Comparison of ENCODE assay signal across 9 cellular contexts in genomic region chr20:32208499-32209154, GRCh38. TPM values are rescaled to one million over a fixed set of nuclear protein-coding genes. Genes with fewer than 3 reads are reported as not detected.
DNase-seq lines count a peak whose midpoint lies in the region; ATAC-seq and TF ChIP-seq lines count a peak whose summit lies in the region.
"Had no signal": no experiment of that assay in that cellular context is flagged by ENCODE, and none has a peak within 500 bp of the region (broad histone marks: within the 10 kb centered on the region; RNA-seq: fewer than 3 reads in every experiment).

No MANE protein-coding gene starts in this region.

- H3K4me1 Mint-ChIP-seq in T-helper 1 cell treated with Interleukin-12 subunit alpha and Interleukin-12 subunit beta and Interleukin-4 antibody, amounts not matched to agents 30 μg/mL and 1 μg/mL, for 36 hours (ENCODE audit: low read depth): peaks cover 64% of the 10 kb centered on the region
- H3K4me1 Mint-ChIP-seq in activated CD4-positive, alpha-beta memory T cell treated with anti-CD3 and anti-CD28 coated beads for 36 hours (ENCODE audit: low read depth): peaks cover 57% of the 10 kb centered on the region
- H3K4me1 Mint-ChIP-seq in stimulated activated naive CD8-positive, alpha-beta T cell treated with anti-CD3 and anti-CD28 coated beads, Interleukin-15, amount 100 ng/mL, for 72 hours: peaks cover 66% of the 10 kb centered on the region

- peaks cover 3% of the 10 kb centered on the region for H3K36me3 ChIP-seq in iPS-15b (ENCODE audit: control insufficient read depth, insufficient read depth, low read length)

- no peaks in the 10 kb centered on the region for H3K27me3 ChIP-seq in iPS-15b (ENCODE audit: control insufficient read depth, insufficient read depth, low read length)

- no peak for DNase-seq in T-helper 1 cell
- DNase-seq in activated CD4-positive, alpha-beta memory T cell treated with anti-CD3 and anti-CD28 coated beads for 36 hours: no peak
- DNase-seq in stimulated activated naive CD8-positive, alpha-beta T cell treated with anti-CD3 and anti-CD28 coated beads, Interleukin-15, amount 100 ng/mL, for 72 hours: no peak
- DNase-seq in omental fat pad (ENCODE audit: low spot score): no peak
- DNase-seq: AML-193 had no signal

- H3K27me3 Mint-ChIP-seq in T-helper 1 cell treated with Interleukin-12 subunit alpha and Interleukin-12 subunit beta and Interleukin-4 antibody, amounts not matched to agents 30 μg/mL and 1 μg/mL, for 36 hours (ENCODE audit: low read depth): no peaks in the 10 kb centered on the region
- H3K27me3 Mint-ChIP-seq in activated CD4-positive, alpha-beta memory T cell treated with anti-CD3 and anti-CD28 coated beads for 36 hours: no peaks in the 10 kb centered on the region
- no peaks in the 10 kb centered on the region for H3K27me3 Mint-ChIP-seq in stimulated activated naive CD8-positive, alpha-beta T cell treated with anti-CD3 and anti-CD28 coated beads, Interleukin-15, amount 100 ng/mL, for 72 hours

- H3K4me3 Mint-ChIP-seq in T-helper 1 cell treated with Interleukin-12 subunit alpha and Interleukin-12 subunit beta and Interleukin-4 antibody, amounts not matched to agents 30 μg/mL and 1 μg/mL, for 36 hours: peak overlapping the region; percentile 87
- peak overlapping the region; percentile 90 for H3K4me3 Mint-ChIP-seq in activated CD4-positive, alpha-beta memory T cell treated with anti-CD3 and anti-CD28 coated beads for 36 hours
- peak overlapping the region; percentile 92 to 93 for H3K4me3 Mint-ChIP-seq in stimulated activated naive CD8-positive, alpha-beta T cell treated with anti-CD3 and anti-CD28 coated beads, Interleukin-15, amount 100 ng/mL, for 72 hours

- no peak for TF ChIP-seq CTCF in omental fat pad (IDR thresholded peaks at IDR 0.05)

- peaks cover 28% of the 10 kb centered on the region for H3K36me3 Mint-ChIP-seq in T-helper 1 cell treated with Interleukin-12 subunit alpha and Interleukin-12 subunit beta and Interleukin-4 antibody, amounts not matched to agents 30 μg/mL and 1 μg/mL, for 36 hours (ENCODE audit: low read depth)
- peaks cover 76% of the 10 kb centered on the region for H3K36me3 Mint-ChIP-seq in activated CD4-positive, alpha-beta memory T cell treated with anti-CD3 and anti-CD28 coated beads for 36 hours

- peak overlapping the region; percentile 83 for H3K4me3 ChIP-seq in iPS-15b (ENCODE audit: low read depth, low read length)

- peak overlapping the region; percentile 74 for H3K27ac Mint-ChIP-seq in T-helper 1 cell treated with Interleukin-12 subunit alpha and Interleukin-12 subunit beta and Interleukin-4 antibody, amounts not matched to agents 30 μg/mL and 1 μg/mL, for 36 hours
- peak overlapping the region; percentile 87 for H3K27ac Mint-ChIP-seq in activated CD4-positive, alpha-beta memory T cell treated with anti-CD3 and anti-CD28 coated beads for 36 hours
- H3K27ac Mint-ChIP-seq in stimulated activated naive CD8-positive, alpha-beta T cell treated with anti-CD3 and anti-CD28 coated beads, Interleukin-15, amount 100 ng/mL, for 72 hours: peak overlapping the region; percentile 92 to 95

- H3K9ac ChIP-seq in iPS-15b (ENCODE audit: low read depth, low read length): peak overlapping the region; percentile 48

- POLR2A ChIA-PET in activated CD4-positive, alpha-beta memory T cell treated with anti-CD3 and anti-CD28 coated beads for 36 hours (lab: Charles Lee): interaction anchor here (0.8 to 1.6 kb wide), 2 partner anchors 9 to 24 kb away, joined by 4 to 5 read pairs; no protein-coding TSS in a partner anchor

- intact Hi-C loops in activated CD4-positive, alpha-beta memory T cell treated with anti-CD3 and anti-CD28 coated beads for 36 hours (cut with micrococcal nuclease): loop anchor here (5.0 kb wide), 2 partner anchors 101 to 374 kb away; partner anchors contain the start of gene TM9SF4

- CTCF ChIA-PET in activated CD4-positive, alpha-beta memory T cell treated with anti-CD3 and anti-CD28 coated beads for 36 hours (lab: Charles Lee): no interaction called here

- no peaks in the 10 kb centered on the region for H3K9me3 Mint-ChIP-seq in T-helper 1 cell treated with Interleukin-12 subunit alpha and Interleukin-12 subunit beta and Interleukin-4 antibody, amounts not matched to agents 30 μg/mL and 1 μg/mL, for 36 hours
- no peaks in the 10 kb centered on the region for H3K9me3 Mint-ChIP-seq in activated CD4-positive, alpha-beta memory T cell treated with anti-CD3 and anti-CD28 coated beads for 36 hours
- H3K9me3 Mint-ChIP-seq in stimulated activated naive CD8-positive, alpha-beta T cell treated with anti-CD3 and anti-CD28 coated beads, Interleukin-15, amount 100 ng/mL, for 72 hours: no peaks in the 10 kb centered on the region

- ATAC-seq in stimulated activated naive CD8-positive, alpha-beta T cell treated with anti-CD3 and anti-CD28 coated beads, Interleukin-15, amount 100 ng/mL, for 72 hours: no peak
- ATAC-seq in HG02763 (IDR thresholded peaks at IDR 0.05; ENCODE audit: unreplicated experiment) (no peak), omental fat pad (ENCODE audit: low FRiP score) (no peak), HG03354 (IDR thresholded peaks at IDR 0.05; ENCODE audit: poor library complexity, severe bottlenecking, unreplicated experiment) (no peak)

- no peaks in the 10 kb centered on the region for H3K9me3 ChIP-seq in iPS-15b (ENCODE audit: control insufficient read depth, insufficient read depth, low read length)

- peaks cover 12% of the 10 kb centered on the region for H3K4me1 ChIP-seq in iPS-15b (ENCODE audit: control insufficient read depth, insufficient read depth, low read length)

RNA-seq across cellular contexts. Expression of gene POFUT1, which starts 0.9 kb away (rescaled TPM):
- total RNA-seq in activated CD4-positive, alpha-beta memory T cell treated with anti-CD3 and anti-CD28 coated beads for 36 hours: 10 to 100 TPM; 48.4 to 48.5 TPM
- 10 to 100 TPM; 23.1 to 38.0 (median 27.8) TPM for total RNA-seq in omental fat pad

RNA-seq across cellular contexts. Expression of gene PLAGL2, which starts 1.1 kb away (rescaled TPM):
- total RNA-seq in activated CD4-positive, alpha-beta memory T cell treated with anti-CD3 and anti-CD28 coated beads for 36 hours: 10 to 100 TPM; 93.9 to 95.6 TPM
- 10 to 100 TPM in 2 of 4 donors, 1 to 10 TPM in 2; 4.1 to 12.5 (median 8.1) TPM for total RNA-seq in omental fat pad

Comparison
In these comparisons a context has a peak if more than half of its experiments do, and no peak if none do; other contexts are left out.
1. RNA of gene PLAGL2, which starts 1.1 kb away (total RNA-seq): 93.9 to 95.6 TPM in activated CD4-positive, alpha-beta memory T cell treated with anti-CD3 and anti-CD28 coated beads for 36 hours; 4.1 to 12.5 TPM in omental fat pad; every median in the first group is over 4 times any median in the second.
2. Peak in every context shown above with its lines, with median percentiles within 50 percentile points of each other: H3K27ac Mint-ChIP-seq and H3K4me3 Mint-ChIP-seq.